ENCODE assay signal across 16 cellular contexts in genomic region chr2:25454824-25455611, GRCh38.
DNase-seq lines count a peak whose midpoint lies in the region; ATAC-seq and TF ChIP-seq lines count a peak whose summit lies in the region.
"Had no signal": no experiment of that assay in that cellular context is flagged by ENCODE, and none has a peak within 500 bp of the region (broad histone marks: within the 10 kb centered on the region; RNA-seq: fewer than 3 reads in every experiment).

No MANE protein-coding gene starts in this region.

- no peak overlapping the region for H3K4me3 Mint-ChIP-seq in activated T-cell treated with anti-CD3 and anti-CD28 coated beads, Interleukin-2, amount 50 U/mL, for 24 hours
- H3K4me3 Mint-ChIP-seq in activated T-helper 17 cell treated with anti-CD3 and anti-CD28 coated beads, Interleukin-2, amount 50 U/mL, for 72 hours = no peak overlapping the region
- no peak overlapping the region for H3K4me3 Mint-ChIP-seq in activated CD4-positive, alpha-beta memory T cell treated with anti-CD3 and anti-CD28 coated beads for 36 hours

- CTCF ChIA-PET in HEK293 (lab: Yijun Ruan, JAX) = interaction anchor here (0.6 to 0.7 kb wide), 2 partner anchors 192 to 393 kb away, joined by 3 read pairs; no protein-coding TSS in a partner anchor
- CTCF ChIA-PET in activated CD4-positive, alpha-beta memory T cell treated with anti-CD3 and anti-CD28 coated beads for 36 hours (lab: Charles Lee) = interaction anchor here (0.5 to 3.0 kb wide), 2 partner anchors 92 to 591 kb away, joined by 4 to 22 read pairs; no protein-coding TSS in a partner anchor

- POLR2A ChIA-PET in HEK293 (lab: Yijun Ruan, JAX) = no interaction called here
- POLR2A ChIA-PET in activated CD4-positive, alpha-beta memory T cell treated with anti-CD3 and anti-CD28 coated beads for 36 hours (lab: Charles Lee) = no interaction called here

- H3K27ac Mint-ChIP-seq in activated T-cell treated with anti-CD3 and anti-CD28 coated beads, Interleukin-2, amount 50 U/mL, for 24 hours = peak overlapping the region; percentile 81
- peak overlapping the region; percentile 94 for H3K27ac Mint-ChIP-seq in activated T-helper 17 cell treated with anti-CD3 and anti-CD28 coated beads, Interleukin-2, amount 50 U/mL, for 72 hours
- no peak overlapping the region for H3K27ac Mint-ChIP-seq in activated CD4-positive, alpha-beta memory T cell treated with anti-CD3 and anti-CD28 coated beads for 36 hours

- H3K9me3 Mint-ChIP-seq in activated T-cell treated with anti-CD3 and anti-CD28 coated beads, Interleukin-2, amount 50 U/mL, for 24 hours = no peaks in the 10 kb centered on the region
- H3K9me3 Mint-ChIP-seq in activated T-helper 17 cell treated with anti-CD3 and anti-CD28 coated beads, Interleukin-2, amount 50 U/mL, for 72 hours = peaks cover 3% of the 10 kb centered on the region
- no peaks in the 10 kb centered on the region for H3K9me3 Mint-ChIP-seq in activated CD4-positive, alpha-beta memory T cell treated with anti-CD3 and anti-CD28 coated beads for 36 hours

- no peak for DNase-seq in activated T-cell treated with anti-CD3 and anti-CD28 coated beads, Interleukin-2, amount 50 U/mL, for 24 hours
- DNase-seq in activated T-cell treated with anti-CD3 and anti-CD28 coated beads for 4 hours (no peak), right lobe of liver (peak in 1 of 3 donors; percentile 42), GM03348 (ENCODE audit: low spot score) (no peak), KG1 (lab: John Stamatoyannopoulos, UW) (no peak)
- no peak for DNase-seq in activated CD4-positive, alpha-beta memory T cell treated with anti-CD3 and anti-CD28 coated beads for 36 hours
- DNase-seq: AML-193, Calu3, HCEC 1CT, MV-4-11, NCI-H1417 treated with DMSO at 0.1 percent for 48 hours, NCI-H2029, NCI-H524 treated with DMSO at 0.1 percent for 48 hours had no signal

- ATAC-seq in activated T-helper 17 cell treated with anti-CD3 and anti-CD28 coated beads, Interleukin-2, amount 50 U/mL, for 72 hours (replicated peaks) = no peak
- peak; percentile 87 to 90 (median 90) for ATAC-seq in right lobe of liver
- ATAC-seq: GM12878 had no signal

- TF ChIP-seq POLR2A in right lobe of liver (IDR thresholded peaks at IDR 0.05) = no peak

- no peaks in the 10 kb centered on the region for H3K27me3 Mint-ChIP-seq in activated T-cell treated with anti-CD3 and anti-CD28 coated beads, Interleukin-2, amount 50 U/mL, for 24 hours
- no peaks in the 10 kb centered on the region for H3K27me3 Mint-ChIP-seq in activated T-helper 17 cell treated with anti-CD3 and anti-CD28 coated beads, Interleukin-2, amount 50 U/mL, for 72 hours
- no peaks in the 10 kb centered on the region for H3K27me3 Mint-ChIP-seq in activated CD4-positive, alpha-beta memory T cell treated with anti-CD3 and anti-CD28 coated beads for 36 hours

- H3K36me3 ChIP-seq in HEK293 (ENCODE audit: control insufficient read depth in 2 of 2, insufficient read depth in 1 of 2, low read length in 2 of 2) (peaks cover 0 to 4% of the 10 kb centered on the region in 2 experiments; a peak in 1 of 3 replicates), right lobe of liver (no peaks in the 10 kb centered on the region)

- TF ChIP-seq CTCF in HEK293 (tag by site-specific recombination; IDR thresholded peaks at IDR 0.05) (no peak), right lobe of liver (IDR thresholded peaks at IDR 0.05) (no peak)

- no peaks in the 10 kb centered on the region for H3K27me3 ChIP-seq in right lobe of liver

- 54% methylated on average over 6 of the region's 9 CpGs for WGBS in right lobe of liver (ENCODE audit: insufficient coverage, low coverage, low lambda C conversion rate, missing lambda C conversion rate)

- H3K9me3 ChIP-seq in HEK293 (ENCODE audit: control insufficient read depth, insufficient read depth, low read depth, low read length) (no peaks in the 10 kb centered on the region), right lobe of liver (no peaks in the 10 kb centered on the region)

- H3K36me3 Mint-ChIP-seq in activated T-cell treated with anti-CD3 and anti-CD28 coated beads, Interleukin-2, amount 50 U/mL, for 24 hours (ENCODE audit: low read depth) = peaks cover 17% of the 10 kb centered on the region
- peaks cover 16% of the 10 kb centered on the region for H3K36me3 Mint-ChIP-seq in activated T-helper 17 cell treated with anti-CD3 and anti-CD28 coated beads, Interleukin-2, amount 50 U/mL, for 72 hours (ENCODE audit: low read depth)
- peaks cover 17% of the 10 kb centered on the region for H3K36me3 Mint-ChIP-seq in activated CD4-positive, alpha-beta memory T cell treated with anti-CD3 and anti-CD28 coated beads for 36 hours

- H3K4me3 ChIP-seq in HEK293 (ENCODE audit: low read depth, low read length) (no peak overlapping the region), right lobe of liver (no peak overlapping the region)
- H3K4me3 ChIP-seq: GM12878 had no signal

- H3K4me1 ChIP-seq in HEK293 (ENCODE audit: control insufficient read depth, insufficient read depth, low read length) (no peaks in the 10 kb centered on the region), right lobe of liver (peaks cover 0 to 17% (median 0%) of the 10 kb centered on the region in 4 donors)

- H3K27ac ChIP-seq in HEK293 (ENCODE audit: extremely low read depth, low read depth, low read length) (no peak overlapping the region), right lobe of liver (peak overlapping the region in 1 of 3 donors; percentile 83)

- intact Hi-C loops in right lobe of liver (cut with DNase I) = no loop called here
- intact Hi-C loops in activated CD4-positive, alpha-beta memory T cell treated with anti-CD3 and anti-CD28 coated beads for 36 hours (cut with micrococcal nuclease) = no loop called here

- peaks cover 34% of the 10 kb centered on the region for H3K4me1 Mint-ChIP-seq in activated T-cell treated with anti-CD3 and anti-CD28 coated beads, Interleukin-2, amount 50 U/mL, for 24 hours (ENCODE audit: low read depth)
- H3K4me1 Mint-ChIP-seq in activated T-helper 17 cell treated with anti-CD3 and anti-CD28 coated beads, Interleukin-2, amount 50 U/mL, for 72 hours = peaks cover 18% of the 10 kb centered on the region
- peaks cover 26% of the 10 kb centered on the region for H3K4me1 Mint-ChIP-seq in activated CD4-positive, alpha-beta memory T cell treated with anti-CD3 and anti-CD28 coated beads for 36 hours (ENCODE audit: low read depth)

TF ChIP-seq in HEK293, 187 proteins besides CTCF, POLR2A, EP300 and RAD21:
- TF ChIP-seq ZIC2 (tag by site-specific recombination; IDR thresholded peaks at IDR 0.05) (peak; percentile 48; the same call in 1 of the 2 replicates), ZNF626 (tag by site-specific recombination; IDR thresholded peaks at IDR 0.05) (no peak)
TF ChIP-seq in HEK293: peak in this region for 1.
